ENCODE assay signal across 37 cellular contexts in the genomic region with DNA sequence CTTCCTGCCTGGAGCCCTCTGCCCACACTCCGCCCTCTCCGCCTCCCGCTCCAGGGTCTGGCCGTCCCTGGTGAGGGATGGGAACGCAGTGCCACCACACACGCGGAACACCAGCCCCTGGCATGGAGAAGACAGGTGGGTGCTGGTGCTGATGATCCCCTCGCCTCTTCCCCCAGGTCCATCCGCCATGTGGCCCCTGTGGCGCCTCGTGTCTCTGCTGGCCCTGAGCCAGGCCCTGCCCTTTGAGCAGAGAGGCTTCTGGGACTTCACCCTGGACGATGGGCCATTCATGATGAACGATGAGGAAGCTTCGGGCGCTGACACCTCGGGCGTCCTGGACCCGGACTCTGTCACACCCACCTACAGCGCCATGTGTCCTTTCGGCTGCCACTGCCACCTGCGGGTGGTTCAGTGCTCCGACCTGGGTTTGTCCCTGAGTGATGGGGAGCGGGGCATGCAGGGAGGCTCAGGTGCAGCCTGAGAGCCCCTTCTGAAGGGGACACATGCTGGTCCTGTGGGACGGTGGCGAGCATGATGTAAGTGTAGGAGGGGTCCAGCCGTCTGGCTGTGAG. TPM values are rescaled to one million over a fixed set of nuclear protein-coding genes. Genes with fewer than 3 reads are reported as not detected.
"Had no signal": no experiment of that assay in that cellular context is flagged by ENCODE, and none has a peak within 500 bp of the region (broad histone marks: within the 10 kb centered on the region; RNA-seq: fewer than 3 reads in every experiment).

No MANE protein-coding gene starts in this region.

- DNase-seq: activated CD4-positive, alpha-beta memory T cell treated with anti-CD3 and anti-CD28 coated beads for 36 hours; activated CD4-positive, alpha-beta T cell treated with anti-CD3 and anti-CD28 coated beads for 48 hours; activated CD8-positive, alpha-beta memory T cell treated with anti-CD3 and anti-CD28 coated beads, Interleukin-2, amount 50 U/mL, for 4 hours; activated effector memory CD4-positive, alpha-beta T cell treated with anti-CD3 and anti-CD28 coated beads, Interleukin-2, amount 50 U/mL, for 16 hours; activated naive CD4-positive, alpha-beta T cell treated with anti-CD3 and anti-CD28 coated beads for 36 hours; activated naive CD8-positive, alpha-beta T cell treated with anti-CD3 and anti-CD28 coated beads for 36 hours; activated T-cell treated with anti-CD3 and anti-CD28 coated beads, Interleukin-2, amount 50 U/mL, for 1 hour; cerebellar nuclear complex; colonic mucosa; effector memory CD4-positive, alpha-beta T cell; hippocampal formation; kidney; left colon; mammary epithelial cell; naive B cell; nephron progenitor cell; ovary; sigmoid colon; small intestine; stimulated activated CD4-positive, alpha-beta T cell treated with anti-CD3 and anti-CD28 coated beads, Interleukin-1b, Interleukin-23, amount 100 ng/mL, for 48 hours; stimulated activated naive B cell treated with anti-CD40 and anti-IgM and Interleukin-4, amounts not matched to agents 10 μg/mL and 1 μg/mL and 100 μg/mL, for 72 hours; stomach; T1000; thyroid gland; upper lobe of right lung; WERI-Rb-1 had no signal

- H3K27me3 ChIP-seq: ascending aorta, cardiac muscle cell, colonic mucosa, gastroesophageal sphincter, ovary, sigmoid colon, thyroid gland, upper lobe of right lung had no signal

- H3K4me1 ChIP-seq: colonic mucosa, sigmoid colon, thyroid gland, upper lobe of right lung had no signal

- ATAC-seq: activated CD4-positive, CD25-positive, alpha-beta regulatory T cell treated with anti-CD3 and anti-CD28 coated beads, Interleukin-2, amount 50 U/mL, for 24 hours; gastroesophageal sphincter; left colon; stimulated activated naive B cell treated with anti-CD40 and anti-IgM and Interleukin-4, amounts not matched to agents 10 μg/mL and 1 μg/mL and 100 μg/mL, for 72 hours; upper lobe of right lung had no signal

- H3K4me3 ChIP-seq: ascending aorta, cardiac muscle cell, colonic mucosa, gastroesophageal sphincter, ovary, sigmoid colon, stomach, thyroid gland, upper lobe of right lung had no signal

- H3K27ac ChIP-seq: cardiac muscle cell, colonic mucosa, gastroesophageal sphincter, ovary, sigmoid colon, stomach, thyroid gland, upper lobe of right lung, WERI-Rb-1 had no signal

- FAIRE-seq: kidney, small intestine had no signal

- H3K9me3 ChIP-seq: ascending aorta, colonic mucosa, gastroesophageal sphincter, ovary, sigmoid colon, stomach, thyroid gland, upper lobe of right lung had no signal

- H3K36me3 ChIP-seq: cardiac muscle cell, colonic mucosa, gastroesophageal sphincter, ovary, sigmoid colon, stomach, thyroid gland, upper lobe of right lung, WERI-Rb-1 had no signal

RNA-seq across cellular contexts. Expression of gene BGN, which starts 9.8 kb away (rescaled TPM):
- total RNA-seq: activated CD4-positive, alpha-beta memory T cell treated with anti-CD3 and anti-CD28 coated beads for 36 hours; activated CD8-positive, alpha-beta memory T cell treated with anti-CD3 and anti-CD28 coated beads for 36 hours; activated naive CD4-positive, alpha-beta T cell treated with anti-CD3 and anti-CD28 coated beads for 36 hours; activated naive CD8-positive, alpha-beta T cell treated with anti-CD3 and anti-CD28 coated beads for 36 hours; activated T-helper 1 cell treated with anti-CD3 and anti-CD28 coated beads, Interleukin-12 subunit alpha, Interleukin-12 subunit beta, Interleukin-2, Interleukin-4 antibody, amounts not matched to agents 30 ng/mL and 10 ng/mL and 1 ng/mL, durations not matched to agents 14 hours and 24 hours and 36 hours had no signal

RNA-seq across cellular contexts. Expression of gene ATP2B3, which starts 12.9 kb away (rescaled TPM):
- total RNA-seq: activated CD4-positive, alpha-beta memory T cell treated with anti-CD3 and anti-CD28 coated beads for 36 hours; activated CD8-positive, alpha-beta memory T cell treated with anti-CD3 and anti-CD28 coated beads for 36 hours; activated naive CD4-positive, alpha-beta T cell treated with anti-CD3 and anti-CD28 coated beads for 36 hours; activated naive CD8-positive, alpha-beta T cell treated with anti-CD3 and anti-CD28 coated beads for 36 hours; dermis microvascular lymphatic vessel endothelial cell; fibroblast of lung; fibroblast of villous mesenchyme; kidney; liver; mammary epithelial cell; thyroid gland; upper lobe of right lung had no signal
- polyA plus RNA-seq: esophagus, fibroblast of lung, liver, mammary epithelial cell had no signal

RNA-seq across cellular contexts. Expression of gene TREX2, which starts 58.7 kb away (rescaled TPM):
- polyA plus RNA-seq: cardiac muscle cell, fibroblast of lung had no signal
